Comparison of ENCODE assay signal across 11 cellular contexts in genomic region chr18:79203017-79203605, GRCh38.
DNase-seq lines count a peak whose midpoint lies in the region; ATAC-seq, FAIRE-seq and TF ChIP-seq lines count a peak whose summit lies in the region.
"Had no signal": no experiment of that assay in that cellular context is flagged by ENCODE, and none has a peak within 500 bp of the region (broad histone marks: within the 10 kb centered on the region; RNA-seq: fewer than 3 reads in every experiment).

No MANE protein-coding gene starts in this region.

- ATAC-seq in activated CD4-positive, CD25-positive, alpha-beta regulatory T cell treated with anti-CD3 and anti-CD28 coated beads, Interleukin-2, amount 50 U/mL, for 24 hours, result peak; percentile 88 to 95
- ATAC-seq in K562, result no peak
- no peak for ATAC-seq in HG02884 (IDR thresholded peaks at IDR 0.05; ENCODE audit: unreplicated experiment)

- H3K27ac ChIP-seq in RWPE1 (no peak overlapping the region), K562 (ENCODE audit: extremely low read depth, low read depth, low read length) (no peak overlapping the region)
- H3K27ac ChIP-seq: parathyroid adenoma had no signal

- H3K4me3 ChIP-seq in K562, result no peak overlapping the region

- H2AFZ ChIP-seq in K562 (ENCODE audit: low read depth, low read length), result no peak overlapping the region
- H2AFZ ChIP-seq: parathyroid adenoma had no signal

- H3K4me2 ChIP-seq in K562 (ENCODE audit: insufficient read depth, low read length), result no peak overlapping the region

- no TSS peak for BruUV-seq in K562 (replicated peaks; lab: Mats Ljungman, UMichigan)

- no peaks in the 10 kb centered on the region for H4K20me1 ChIP-seq in K562 (replicated peaks; ENCODE audit: control insufficient read depth, insufficient read depth, low read length)

- TF ChIP-seq CTCF in RWPE1 (conservative IDR thresholded peaks at IDR 0.05; ENCODE audit: low read depth) (no peak), K562 (IDR thresholded peaks at IDR 0.05 in 2 of 3, conservative IDR thresholded peaks at IDR 0.05 in 1 of 3; ENCODE audit: insufficient read depth in 2 of 3, low read depth in 1 of 3, low read length in 3 of 3) (no peak)

- H3K79me2 ChIP-seq in K562 (ENCODE audit: control insufficient read depth, insufficient read depth, low read length), result no peaks in the 10 kb centered on the region
- H3K79me2 ChIP-seq: parathyroid adenoma had no signal

- intact Hi-C loops in K562 (cut with micrococcal nuclease), result no loop called here

- no peak for DNase-seq in activated CD4-positive, CD25-positive, alpha-beta regulatory T cell treated with anti-CD3 and anti-CD28 coated beads, Interleukin-2, amount 50 U/mL, for 72 hours
- DNase-seq in RWPE1 (ENCODE audit: low spot score), result peak; percentile 80
- DNase-seq in K562 (ENCODE audit: extremely low read depth in 1 of 4, low spot score in 3 of 4), result no peak
- DNase-seq in stimulated activated CD4-positive, alpha-beta T cell treated with anti-CD3 and anti-CD28 coated beads, TNF-alpha, amount 100 ng/mL, for 24 hours (ENCODE audit: low read depth in 3 of 3), result peak; percentile 5 to 26 (median 21)
- no peak for DNase-seq in NCI-H1048 (lab: John Stamatoyannopoulos, UW)
- DNase-seq in amygdala (lab: John Stamatoyannopoulos, UW), result no peak
- DNase-seq: amniotic stem cell, NCI-H510A treated with DMSO at 0.1 percent for 48 hours had no signal

- 77% methylated on average over 8 of the region's 8 CpGs for WGBS in K562 (ENCODE audit: insufficient coverage, low coverage, missing lambda C conversion rate)

- no peak for TF ChIP-seq EP300 in K562 (IDR thresholded peaks at IDR 0.05; ENCODE audit: low read length)

- CTCF ChIA-PET in RWPE1 (lab: Yijun Ruan, JAX) (no interaction called here), K562 (lab: Yijun Ruan, JAX; ENCODE audit: low intra/inter-chr PET ratio) (no interaction called here)

- H3K9ac ChIP-seq in K562 (ENCODE audit: insufficient read depth in 1 of 2, low read depth in 2 of 2, low read length in 2 of 2), result no peak overlapping the region
- H3K9ac ChIP-seq: parathyroid adenoma had no signal

- no peaks in the 10 kb centered on the region for H3K9me1 ChIP-seq in K562 (ENCODE audit: control insufficient read depth, insufficient read depth, low read length)

- H3K27me3 ChIP-seq in K562 (ENCODE audit: control insufficient read depth in 2 of 2, insufficient read depth in 2 of 2, low read length in 2 of 2), result no peaks in the 10 kb centered on the region

- no peaks in the 10 kb centered on the region for H3K9me3 ChIP-seq in K562 (replicated peaks; ENCODE audit: control insufficient read depth, insufficient read depth, low read depth, low read length)

- no peak for TF ChIP-seq RAD21 in K562 (CRISPR knock-in tag; conservative IDR thresholded peaks at IDR 0.05 in 1 of 2, IDR thresholded peaks at IDR 0.05 in 1 of 2)

- H3K4me1 ChIP-seq in K562 (replicated peaks in 1 of 2; ENCODE audit: control insufficient read depth in 2 of 2, insufficient read depth in 2 of 2, low read length in 2 of 2), result no peaks in the 10 kb centered on the region
- H3K4me1 ChIP-seq: parathyroid adenoma had no signal

- no peak for FAIRE-seq in K562 (lab: Jason Lieb, UNC)

- in situ Hi-C loops in K562 (cut with MboI), result no loop called here

- POLR2A ChIA-PET in RWPE1 (lab: Yijun Ruan, JAX; ENCODE audit: low non-redundant PET), result no interaction called here
- POLR2A ChIA-PET in K562 (lab: Yijun Ruan, JAX), result no interaction called here

- TF ChIP-seq POLR2A in K562 (conservative IDR thresholded peaks at IDR 0.05), result no peak

- peaks cover 7% of the 10 kb centered on the region; the same call in 1 of the 3 replicates for H3K36me3 ChIP-seq in K562 (ENCODE audit: control insufficient read depth, insufficient read depth, low read length)

TF ChIP-seq in K562, 482 proteins besides CTCF, POLR2A, EP300 and RAD21:
- TF ChIP-seq HIVEP1 (CRISPR knock-in tag; IDR thresholded peaks at IDR 0.05), result no peak
- TF ChIP-seq CCAR2 (IDR thresholded peaks at IDR 0.05; ENCODE audit: low read depth, low read length), result no peak
- no peak for TF ChIP-seq GTF3C2 (IDR thresholded peaks at IDR 0.05; ENCODE audit: borderline replicate concordance, extremely low read depth, insufficient read length)
- peak; percentile 32; the same call in 1 of the 2 replicates for TF ChIP-seq FOSL1 (tag; conservative IDR thresholded peaks at IDR 0.05)
TF ChIP-seq in K562: peak in this region for 1.

Comparison
In these comparisons a context has a peak if more than half of its experiments do, and no peak if none do; other contexts are left out.
1. ATAC-seq: peak in activated CD4-positive, CD25-positive, alpha-beta regulatory T cell treated with anti-CD3 and anti-CD28 coated beads, Interleukin-2, amount 50 U/mL, for 24 hours (2 of 2); none in K562 (single experiment) and HG02884 (single experiment).
2. DNase-seq: peak in RWPE1 (single experiment) and stimulated activated CD4-positive, alpha-beta T cell treated with anti-CD3 and anti-CD28 coated beads, TNF-alpha, amount 100 ng/mL, for 24 hours (3 of 3); none in activated CD4-positive, CD25-positive, alpha-beta regulatory T cell treated with anti-CD3 and anti-CD28 coated beads, Interleukin-2, amount 50 U/mL, for 72 hours (single experiment), K562 (0 of 4), NCI-H1048 (single experiment) and amygdala (0 of 56).